13 cellular contexts compared by ENCODE assay signal in genomic region chr1:26020390-26020789, GRCh38. TPM values are rescaled to one million over a fixed set of nuclear protein-coding genes. Genes with fewer than 3 reads are reported as not detected.
DNase-seq lines count a peak whose midpoint lies in the region; FAIRE-seq and TF ChIP-seq lines count a peak whose summit lies in the region.
"Had no signal": no experiment of that assay in that cellular context is flagged by ENCODE, and none has a peak within 500 bp of the region (broad histone marks: within the 10 kb centered on the region; RNA-seq: fewer than 3 reads in every experiment).

No MANE protein-coding gene starts in this region.

- TF ChIP-seq RAD21 in H1 (IDR thresholded peaks at IDR 0.05 in 1 of 2, conservative IDR thresholded peaks at IDR 0.05 in 1 of 2; ENCODE audit: low read depth in 2 of 2, low read length in 2 of 2), result no peak

- WGBS in H1 (ENCODE audit: extremely low coverage in 1 of 2, insufficient coverage in 1 of 2, insufficient read length in 1 of 2, insufficient replicate concordance in 2 of 2, low coverage in 1 of 2, low lambda C conversion rate in 2 of 2, missing lambda C conversion rate in 1 of 2), 2 experiments, result 85% methylated on average over 6 of the region's 6 CpGs; no CpG with 5 or more reads in 1 of the 2 experiments
- 80% methylated on average over 6 of the region's 6 CpGs for WGBS in mesenchymal stem cell

- POLR2A ChIA-PET in H1 (lab: Charles Lee; ENCODE audit: partially characterized antibody), result no interaction called here

- H3K9ac ChIP-seq in H1 (replicated peaks in 1 of 4; ENCODE audit: extremely low read depth in 1 of 4, low read depth in 3 of 4, low read length in 3 of 4) (no peak overlapping the region), mesenchymal stem cell (ENCODE audit: low read length) (no peak overlapping the region)

- H2BK12ac ChIP-seq in H1 (ENCODE audit: low read depth, low read length) (peak overlapping the region; percentile 75; the same call in 1 of the 2 replicates), mesenchymal stem cell (ENCODE audit: low read length in 2 of 2) (peak overlapping the region; percentile 24 to 28)

- H3K14ac ChIP-seq in H1 (ENCODE audit: insufficient read length), result no peak overlapping the region
- H3K14ac ChIP-seq in mesenchymal stem cell (ENCODE audit: low read length in 2 of 2), result no peak overlapping the region

- no peak overlapping the region for H3K23ac ChIP-seq in H1 (ENCODE audit: insufficient read length)
- H3K23ac ChIP-seq in mesenchymal stem cell (ENCODE audit: low read length in 2 of 2), result no peak overlapping the region

- H3K27me3 ChIP-seq in H1 (replicated peaks in 1 of 4; ENCODE audit: control insufficient read depth in 3 of 4, extremely low read depth in 1 of 4, insufficient read depth in 3 of 4, low read length in 3 of 4) (no peaks in the 10 kb centered on the region), mesenchymal stem cell (ENCODE audit: control insufficient read depth in 1 of 2, insufficient read depth in 1 of 2, low read length in 2 of 2) (peaks cover 0 to 13% of the 10 kb centered on the region in 2 experiments)
- H3K27me3 ChIP-seq: stomach had no signal

- H2BK15ac ChIP-seq in H1 (ENCODE audit: low read length), result 0 out of 2 replicates have a peak overlapping the region, but pooled peaks have one; percentile 67
- no peak overlapping the region for H2BK15ac ChIP-seq in mesenchymal stem cell (ENCODE audit: low read depth, poor library complexity, severe bottlenecking)

- TF ChIP-seq POLR2A in H1 (IDR thresholded peaks at IDR 0.05; ENCODE audit: control extremely low read depth in 1 of 2, low read depth in 2 of 2, low read length in 2 of 2), result no peak

- H4K91ac ChIP-seq in H1 (replicated peaks; ENCODE audit: insufficient read length, low read length) (peak overlapping the region; percentile 17), mesenchymal stem cell (ENCODE audit: low read length) (no peak overlapping the region)

- H3K4ac ChIP-seq in H1 (replicated peaks; ENCODE audit: insufficient read length, low read depth, low read length), result no peak overlapping the region
- H3K4ac ChIP-seq in mesenchymal stem cell (ENCODE audit: low read depth in 1 of 2, low read length in 2 of 2), result no peak overlapping the region

- H4K8ac ChIP-seq in H1 (ENCODE audit: extremely low read depth, insufficient read depth, low read length) (no peak overlapping the region), mesenchymal stem cell (ENCODE audit: low read length) (no peak overlapping the region)

- H2AFZ ChIP-seq in H1 (ENCODE audit: low read length) (no peak overlapping the region), mesenchymal stem cell (ENCODE audit: low read depth, low read length) (no peak overlapping the region)

- H3K4me3 ChIP-seq in H1 (ENCODE audit: extremely low read depth in 1 of 4, insufficient read depth in 2 of 4, low read depth in 3 of 4, low read length in 4 of 4), result no peak overlapping the region
- no peak overlapping the region for H3K4me3 ChIP-seq in mesenchymal stem cell (ENCODE audit: insufficient read depth in 1 of 2, low read depth in 1 of 2, low read length in 2 of 2)
- H3K4me3 ChIP-seq: HAP-1, stomach had no signal

- no peak for TF ChIP-seq CTCF in H1 (IDR thresholded peaks at IDR 0.05; ENCODE audit: control extremely low read depth in 1 of 3, insufficient read depth in 1 of 3, low read depth in 1 of 3, low read length in 3 of 3)

- no peaks in the 10 kb centered on the region for H3K79me1 ChIP-seq in H1 (ENCODE audit: low read depth, low read length)
- H3K79me1 ChIP-seq in mesenchymal stem cell (replicated peaks; ENCODE audit: low read length, poor library complexity, severe bottlenecking), result peaks cover 6% of the 10 kb centered on the region

- H2AK5ac ChIP-seq in H1 (ENCODE audit: low read depth, low read length) (peak overlapping the region; percentile 85), mesenchymal stem cell (ENCODE audit: low read length, severe bottlenecking) (no peak overlapping the region)

- no peak overlapping the region for H2BK20ac ChIP-seq in H1 (ENCODE audit: low read length)

- no peaks in the 10 kb centered on the region for H4K20me1 ChIP-seq in H1 (replicated peaks in 1 of 2; ENCODE audit: control insufficient read depth in 1 of 2, insufficient read depth in 2 of 2, low read length in 2 of 2)

- no peak overlapping the region for H4K5ac ChIP-seq in H1 (ENCODE audit: insufficient read length, low read depth, low read length)

- H3K18ac ChIP-seq in H1 (ENCODE audit: extremely low read depth, low read length) (no peak overlapping the region), mesenchymal stem cell (ENCODE audit: low read depth in 1 of 2, low read length in 2 of 2) (peak overlapping the region in 1 of 2 experiments; percentile 19)

- no peak for TF ChIP-seq EP300 in H1 (IDR thresholded peaks at IDR 0.05; ENCODE audit: borderline replicate concordance in 1 of 2, low read depth in 2 of 2, low read length in 2 of 2)

- H3K9me3 ChIP-seq in H1 (ENCODE audit: insufficient read depth in 2 of 2, low read depth in 1 of 2, low read length in 1 of 2) (no peaks in the 10 kb centered on the region), mesenchymal stem cell (ENCODE audit: control insufficient read depth, low read length) (no peaks in the 10 kb centered on the region)
- H3K9me3 ChIP-seq: HAP-1, stomach had no signal

- peaks cover 0 to 19% (median 12%) of the 10 kb centered on the region in 4 experiments; a peak in 6 of 7 replicates for H3K4me1 ChIP-seq in H1 (replicated peaks in 1 of 4; ENCODE audit: control insufficient read depth in 3 of 4, insufficient read depth in 4 of 4, low read length in 3 of 4)
- peaks cover 56% of the 10 kb centered on the region for H3K4me1 ChIP-seq in mesenchymal stem cell (ENCODE audit: control insufficient read depth, insufficient read depth, low read depth, low read length)

- H3K27ac ChIP-seq in H1 (ENCODE audit: low read depth, low read length) (no peak overlapping the region), mesenchymal stem cell (ENCODE audit: low read length, poor library complexity, severe bottlenecking) (no peak overlapping the region)
- H3K27ac ChIP-seq: stomach had no signal

- DNase-seq in M059J (ENCODE audit: low read depth) (peak; percentile 48), H1 (ENCODE audit: low read depth in 1 of 2, low spot score in 2 of 2) (no peak), mesenchymal stem cell (no peak), urothelium cell line (ENCODE audit: low spot score) (no peak), iPS-NIHi7 (ENCODE audit: extremely low spot score) (no peak), mucosa of gallbladder (ENCODE audit: low spot score) (no peak), germinal center (ENCODE audit: low spot score) (no peak)
- DNase-seq: activated T-cell treated with anti-CD3 and anti-CD28 coated beads, Interleukin-2, amount 50 U/mL, for 24 hours; NCI-H510A; stomach had no signal

- peaks cover 3% of the 10 kb centered on the region; the same call in 1 of the 2 replicates for H3K23me2 ChIP-seq in H1 (ENCODE audit: low read depth, low read length)

- CTCF ChIA-PET in H1 (lab: Charles Lee; ENCODE audit: partially characterized antibody), result interaction anchor here (0.6 to 6.4 kb wide), 10 partner anchors 9 to 210 kb away, joined by 3 to 46 read pairs (median 3); no protein-coding TSS in a partner anchor

- FAIRE-seq in H1 (lab: Jason Lieb, UNC) (no peak), urothelium cell line (lab: Jason Lieb, UNC) (peak; percentile 42)
- FAIRE-seq: endometrium had no signal

- H3K36me3 ChIP-seq in H1 (ENCODE audit: control insufficient read depth in 2 of 4, insufficient read depth in 4 of 4, low read length in 3 of 4) (no peaks in the 10 kb centered on the region), mesenchymal stem cell (ENCODE audit: control insufficient read depth in 1 of 2, insufficient read depth in 2 of 2, low read depth in 1 of 2, low read length in 2 of 2) (no peaks in the 10 kb centered on the region)
- H3K36me3 ChIP-seq: HAP-1, stomach had no signal

- H3K56ac ChIP-seq in H1 (replicated peaks; ENCODE audit: insufficient read length, low read depth, low read length), result no peak overlapping the region

- H2BK5ac ChIP-seq in H1 (ENCODE audit: low read depth, low read length) (no peak overlapping the region), mesenchymal stem cell (ENCODE audit: low read depth, low read length, poor library complexity, severe bottlenecking) (no peak overlapping the region)

- H3K79me2 ChIP-seq in H1 (ENCODE audit: control insufficient read depth in 1 of 2, insufficient read depth in 2 of 2, low read length in 2 of 2), result no peaks in the 10 kb centered on the region

- H3K4me2 ChIP-seq in H1 (ENCODE audit: insufficient read depth in 1 of 2, low read depth in 2 of 2, low read length in 2 of 2), result no peak overlapping the region; a peak in 1 of 4 replicates
- no peak overlapping the region for H3K4me2 ChIP-seq in mesenchymal stem cell (ENCODE audit: low read length, poor library complexity, severe bottlenecking)

- H2BK120ac ChIP-seq in H1 (replicated peaks; ENCODE audit: low read depth, low read length) (no peak overlapping the region), mesenchymal stem cell (ENCODE audit: low read depth, low read length) (no peak overlapping the region)

RNA-seq across cellular contexts. Expression of gene EXTL1, which starts 1.2 kb away (rescaled TPM):
- 0.34 TPM in 1 of 2 replicates, not detected in the other for total RNA-seq in M059J (2014; rRNA removed; shearing (Covaris generic))
- 1.2 and 1.3 TPM in 2 replicates for total RNA-seq in H1 (2021; fragmentation: NEBNext Ultra II Directional; extraction: Animal tissue kit (Norgen Biotek cat#: 25700))
- polyA plus RNA-seq in H1 (2011; rRNA removed), result 0.89 and 2.0 TPM in 2 replicates
- polyA plus RNA-seq in H1 (2011; cell fraction: cytosol; rRNA removed), result 1.2 TPM
- polyA plus RNA-seq in H1 (2011; cell fraction: nucleus; rRNA removed), result 3.4 TPM
- 0.34 to 0.88 TPM (median 0.71 TPM) in 4 replicates for polyA plus RNA-seq in H1 (2012, experiment 1 of 2)
- 0.60 TPM for polyA plus RNA-seq in H1 (2012, experiment 2 of 2)
- 0.41 TPM for polyA plus RNA-seq in H1 (2013, experiment 1 of 2)
- polyA plus RNA-seq in H1 (2013, experiment 2 of 2), result 0.33 TPM
- 2.3 and 2.8 TPM in 2 replicates for polyA minus RNA-seq in H1 (2011; rRNA and poly(A)+ RNA removed)
- not detected for polyA minus RNA-seq in H1 (2011; cell fraction: cytosol; rRNA and poly(A)+ RNA removed)
- 6.6 TPM for polyA minus RNA-seq in H1 (2011; cell fraction: nucleus; rRNA and poly(A)+ RNA removed)
- polyA plus RNA-seq in mesenchymal stem cell (2013, experiment 1 of 2), result 0.41 TPM
- 0.38 TPM for polyA plus RNA-seq in mesenchymal stem cell (2013, experiment 2 of 2)
- total RNA-seq in mucosa of gallbladder, result 1.6 TPM
- total RNA-seq: T-helper 1 cell treated with Interleukin-12 subunit alpha and Interleukin-12 subunit beta and Interleukin-4 antibody, amounts not matched to agents 30 ng/mL and 1 ng/mL, for 36 hours had no signal

RNA-seq across cellular contexts. Expression of gene PAFAH2, which starts 22.5 kb away (rescaled TPM):
- 5.1 and 7.5 TPM in 2 replicates for total RNA-seq in M059J (2014; rRNA removed; shearing (Covaris generic))
- 7.6 and 9.3 TPM in 2 replicates for total RNA-seq in H1 (2021; fragmentation: NEBNext Ultra II Directional; extraction: Animal tissue kit (Norgen Biotek cat#: 25700))
- 7.7 and 15.6 TPM in 2 replicates for polyA plus RNA-seq in H1 (2011; rRNA removed)
- 11.2 TPM for polyA plus RNA-seq in H1 (2011; cell fraction: cytosol; rRNA removed)
- polyA plus RNA-seq in H1 (2011; cell fraction: nucleus; rRNA removed), result 7.6 TPM
- polyA plus RNA-seq in H1 (2012, experiment 1 of 2), result 7.8 to 9.2 TPM (median 8.0 TPM) in 4 replicates
- polyA plus RNA-seq in H1 (2012, experiment 2 of 2), result 5.3 TPM
- 4.8 TPM for polyA plus RNA-seq in H1 (2013, experiment 1 of 2)
- polyA plus RNA-seq in H1 (2013, experiment 2 of 2), result 4.5 TPM
- polyA minus RNA-seq in H1 (2011; rRNA and poly(A)+ RNA removed), result 12.3 TPM in 2 replicates
- polyA minus RNA-seq in H1 (2011; cell fraction: cytosol; rRNA and poly(A)+ RNA removed), result 7.9 TPM
- 4.5 TPM for polyA minus RNA-seq in H1 (2011; cell fraction: nucleus; rRNA and poly(A)+ RNA removed)
- polyA plus RNA-seq in mesenchymal stem cell (2013, experiment 1 of 2), result 7.8 TPM
- 7.5 TPM for polyA plus RNA-seq in mesenchymal stem cell (2013, experiment 2 of 2)
- 43.6 TPM for total RNA-seq in mucosa of gallbladder

RNA-seq across cellular contexts. Expression of gene SLC30A2, which starts 25.5 kb away (rescaled TPM):
- 0.52 and 1.8 TPM in 2 replicates for total RNA-seq in M059J (2014; rRNA removed; shearing (Covaris generic))
- total RNA-seq in H1 (2021; fragmentation: NEBNext Ultra II Directional; extraction: Animal tissue kit (Norgen Biotek cat#: 25700)), result 0.19 TPM in 1 of 2 replicates, not detected in the other
- polyA plus RNA-seq in H1 (2011; rRNA removed), result 0.76 and 0.78 TPM in 2 replicates
- polyA plus RNA-seq in H1 (2011; cell fraction: cytosol; rRNA removed), result 0.58 TPM
- polyA plus RNA-seq in H1 (2011; cell fraction: nucleus; rRNA removed), result 0.57 TPM
- polyA plus RNA-seq in H1 (2012, experiment 1 of 2), result 0.07 to 0.81 TPM (median 0.43 TPM) in 4 replicates
- polyA plus RNA-seq in H1 (2012, experiment 2 of 2), result not detected
- polyA plus RNA-seq in H1 (2013, experiment 1 of 2), result 0.06 TPM
- 0.09 TPM for polyA plus RNA-seq in H1 (2013, experiment 2 of 2)
- 0.88 TPM in 2 replicates for polyA minus RNA-seq in H1 (2011; rRNA and poly(A)+ RNA removed)
- polyA minus RNA-seq in H1 (2011; cell fraction: cytosol; rRNA and poly(A)+ RNA removed), result not detected
- polyA minus RNA-seq in H1 (2011; cell fraction: nucleus; rRNA and poly(A)+ RNA removed), result 0.20 TPM
- polyA plus RNA-seq in mesenchymal stem cell (2013, experiment 1 of 2), result not detected
- polyA plus RNA-seq in mesenchymal stem cell (2013, experiment 2 of 2), result not detected
- 166 TPM for total RNA-seq in mucosa of gallbladder
- total RNA-seq: T-helper 1 cell treated with Interleukin-12 subunit alpha and Interleukin-12 subunit beta and Interleukin-4 antibody, amounts not matched to agents 30 ng/mL and 1 ng/mL, for 36 hours had no signal

RNA-seq across cellular contexts. Expression of gene TRIM63, which starts 47.0 kb away (rescaled TPM):
- total RNA-seq in M059J (2014; rRNA removed; shearing (Covaris generic)), result 0.07 TPM in 1 of 2 replicates, not detected in the other
- not detected in 2 replicates for total RNA-seq in H1 (2021; fragmentation: NEBNext Ultra II Directional; extraction: Animal tissue kit (Norgen Biotek cat#: 25700))
- not detected in 2 replicates for polyA plus RNA-seq in H1 (2011; rRNA removed)
- not detected for polyA plus RNA-seq in H1 (2011; cell fraction: cytosol; rRNA removed)
- polyA plus RNA-seq in H1 (2011; cell fraction: nucleus; rRNA removed), result not detected
- polyA plus RNA-seq in H1 (2012, experiment 1 of 2), result not detected in 4 replicates
- not detected for polyA plus RNA-seq in H1 (2012, experiment 2 of 2)
- polyA plus RNA-seq in H1 (2013, experiment 1 of 2), result not detected
- polyA plus RNA-seq in H1 (2013, experiment 2 of 2), result 0.04 TPM
- not detected in 2 replicates for polyA minus RNA-seq in H1 (2011; rRNA and poly(A)+ RNA removed)
- polyA minus RNA-seq in H1 (2011; cell fraction: cytosol; rRNA and poly(A)+ RNA removed), result not detected
- not detected for polyA minus RNA-seq in H1 (2011; cell fraction: nucleus; rRNA and poly(A)+ RNA removed)
- polyA plus RNA-seq in mesenchymal stem cell (2013, experiment 1 of 2), result 0.77 TPM
- polyA plus RNA-seq in mesenchymal stem cell (2013, experiment 2 of 2), result 0.88 TPM
- 6.1 TPM for total RNA-seq in mucosa of gallbladder
- total RNA-seq: T-helper 1 cell treated with Interleukin-12 subunit alpha and Interleukin-12 subunit beta and Interleukin-4 antibody, amounts not matched to agents 30 ng/mL and 1 ng/mL, for 36 hours had no signal

Comparison
In these comparisons a context has a peak if more than half of its experiments do, and no peak if none do; other contexts are left out.
1. RNA of gene SLC30A2, which starts 25.5 kb away (total RNA-seq): 166 TPM in mucosa of gallbladder (single experiment); 0.52 to 1.8 TPM in M059J and 0.19 TPM in H1; every median in the first group is over 10 times any median in the second.